6 cellular contexts compared by ENCODE assay signal in the genomic region with DNA sequence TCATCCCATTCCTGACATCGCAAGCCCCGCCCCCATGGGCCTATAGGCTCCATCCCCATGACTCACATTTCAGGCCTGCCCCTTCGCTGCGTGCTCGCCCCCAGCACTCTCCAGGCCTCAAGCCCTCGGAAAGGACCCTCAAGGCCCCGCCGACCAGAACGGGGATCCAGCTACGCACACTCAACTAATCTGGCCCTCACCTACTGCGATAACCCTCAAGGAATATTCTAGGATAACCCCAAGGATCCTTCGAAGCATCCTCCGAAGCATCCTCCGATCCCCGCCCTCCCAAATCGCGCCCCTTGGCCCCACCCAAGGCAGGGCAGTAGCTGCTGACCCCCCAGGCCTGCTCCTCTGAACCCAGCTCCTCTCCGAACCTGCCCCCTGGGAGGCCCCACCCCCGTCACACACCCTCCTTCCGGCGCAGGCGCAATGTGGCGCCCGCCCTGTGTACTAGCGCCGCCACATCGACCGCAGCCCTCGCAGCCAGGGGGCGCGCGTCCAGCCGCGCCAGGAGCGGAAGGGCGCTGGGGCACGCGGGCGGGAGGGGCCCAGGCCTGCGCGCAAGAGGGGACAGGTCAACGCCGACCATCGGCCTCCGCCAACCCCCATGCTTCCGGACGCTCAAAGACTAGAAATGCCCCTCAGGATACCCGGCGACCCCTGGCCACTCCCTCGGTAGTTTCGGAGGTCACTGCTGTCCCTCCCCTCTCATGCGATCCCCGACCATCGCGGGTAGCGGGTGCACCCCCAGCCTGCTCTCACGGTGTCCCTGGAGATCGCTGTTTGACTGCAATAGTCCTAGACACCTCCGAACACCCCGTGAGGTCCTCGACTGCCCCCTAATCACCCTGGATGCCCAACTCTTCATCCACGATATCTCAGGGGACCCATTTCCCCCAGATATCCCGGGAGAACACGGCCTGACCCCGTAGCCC. TPM values are rescaled to one million over a fixed set of nuclear protein-coding genes. Genes with fewer than 3 reads are reported as not detected.
A peak's percentile ranks its signal among the peaks of the same experiment; 100 is the strongest.
DNase-seq lines count a peak whose midpoint lies in the region; ATAC-seq and TF ChIP-seq lines count a peak whose summit lies in the region.

No MANE protein-coding gene starts in this region.

- peak overlapping the region; percentile 95 to 98 for H3K27ac ChIP-seq in coronary artery

- H3K4me3 Mint-ChIP-seq in natural killer cell: peak overlapping the region; percentile 90

- TF ChIP-seq CTCF in coronary artery (IDR thresholded peaks at IDR 0.05): peak; percentile 55
- peak; percentile 53 for TF ChIP-seq CTCF in natural killer cell (IDR thresholded peaks at IDR 0.05)

- intact Hi-C loops in natural killer cell (cut with micrococcal nuclease): no loop called here

- H3K9me3 Mint-ChIP-seq in natural killer cell: no peaks in the 10 kb centered on the region

- H3K36me3 Mint-ChIP-seq in natural killer cell: no peaks in the 10 kb centered on the region

- DNase-seq in GM19240 (ENCODE audit: insufficient read length, low spot score): peak; percentile 70
- peak; percentile 26 for DNase-seq in KG1 (lab: John Stamatoyannopoulos, UW)
- peak; percentile 65 to 87 (median 79) for DNase-seq in T-helper 2 cell
- DNase-seq in coronary artery (ENCODE audit: low spot score): peak; percentile 92
- peak; percentile 82 for DNase-seq in natural killer cell
- no peak for DNase-seq in NCI-H187 treated with DMSO at 0.1 percent for 48 hours (lab: John Stamatoyannopoulos, UW)

- ATAC-seq in natural killer cell: peak; percentile 93 to 98 (median 95)

- H3K4me1 Mint-ChIP-seq in natural killer cell: peaks cover 15 to 22% of the 10 kb centered on the region in 2 donors

- peak overlapping the region; percentile 83 to 96 for H3K27ac Mint-ChIP-seq in natural killer cell

- H3K27me3 Mint-ChIP-seq in natural killer cell (ENCODE audit: low read depth in 2 of 2): no peaks in the 10 kb centered on the region

- H3K4me3 ChIP-seq in coronary artery: peak overlapping the region; percentile 73

RNA-seq across cellular contexts. Expression of a gene that starts 6.4 kb away (rescaled TPM):
- total RNA-seq in natural killer cell: 1 to 10 TPM in 2 of 3 donors, under 1 TPM in 1; 1.00 to 1.7 (median 1.2) TPM

RNA-seq across cellular contexts. Expression of a gene that starts 15.5 kb away (rescaled TPM):
- total RNA-seq in natural killer cell: 10 to 100 TPM; 29.3 to 69.7 (median 34.8) TPM

RNA-seq across cellular contexts. Expression of a gene that starts 30.0 kb away (rescaled TPM):
- 1 to 10 TPM; 6.2 to 7.9 (median 6.3) TPM for total RNA-seq in natural killer cell

RNA-seq across cellular contexts. Expression of a gene that starts 32.6 kb away (rescaled TPM):
- 10 to 100 TPM; 22.4 to 26.0 (median 25.3) TPM for total RNA-seq in natural killer cell

RNA-seq across cellular contexts. Expression of a gene that starts 43.8 kb away (rescaled TPM):
- total RNA-seq in natural killer cell: 1 to 10 TPM in 1 of 3 donors, under 1 TPM in 2; 0.36 to 1.0 (median 0.80) TPM
